ENCODE assay signal across 2 cellular contexts in genomic region chr19:39248806-39249205, GRCh38.
TF ChIP-seq lines count a peak whose summit lies in the region.

Gene IFNL4 (minus strand): TSS chr19:39248856.

TF ChIP-seq in liver, 16 proteins besides CTCF, POLR2A, EP300 and RAD21 (continued from another document):
- TF ChIP-seq YY1 (IDR thresholded peaks at IDR 0.05) (peak; percentile 33), TAF1 (conservative IDR thresholded peaks at IDR 0.05) (no peak), ATF3 (IDR thresholded peaks at IDR 0.05) (no peak), HNF4A (conservative IDR thresholded peaks at IDR 0.05) (peak; percentile 95 to 96), JUND (IDR thresholded peaks at IDR 0.05) (peak in 1 of 2 donors; percentile 14), FOXA2 (IDR thresholded peaks at IDR 0.05) (no peak), REST (IDR thresholded peaks at IDR 0.05) (peak; percentile 36), HNF4G (IDR thresholded peaks at IDR 0.05) (peak; percentile 83), EGR1 (IDR thresholded peaks at IDR 0.05; ENCODE audit: low read depth in 2 of 2) (no peak)
- TF ChIP-seq, protein P1, sequence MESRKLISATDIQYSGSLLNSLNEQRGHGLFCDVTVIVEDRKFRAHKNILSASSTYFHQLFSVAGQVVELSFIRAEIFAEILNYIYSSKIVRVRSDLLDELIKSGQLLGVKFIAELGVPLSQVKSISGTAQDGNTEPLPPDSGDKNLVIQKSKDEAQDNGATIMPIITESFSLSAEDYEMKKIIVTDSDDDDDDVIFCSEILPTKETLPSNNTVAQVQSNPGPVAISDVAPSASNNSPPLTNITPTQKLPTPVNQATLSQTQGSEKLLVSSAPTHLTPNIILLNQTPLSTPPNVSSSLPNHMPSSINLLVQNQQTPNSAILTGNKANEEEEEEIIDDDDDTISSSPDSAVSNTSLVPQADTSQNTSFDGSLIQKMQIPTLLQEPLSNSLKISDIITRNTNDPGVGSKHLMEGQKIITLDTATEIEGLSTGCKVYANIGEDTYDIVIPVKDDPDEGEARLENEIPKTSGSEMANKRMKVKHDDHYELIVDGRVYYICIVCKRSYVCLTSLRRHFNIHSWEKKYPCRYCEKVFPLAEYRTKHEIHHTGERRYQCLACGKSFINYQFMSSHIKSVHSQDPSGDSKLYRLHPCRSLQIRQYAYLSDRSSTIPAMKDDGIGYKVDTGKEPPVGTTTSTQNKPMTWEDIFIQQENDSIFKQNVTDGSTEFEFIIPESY (IDR thresholded peaks at IDR 0.05), result no peak

TF ChIP-seq in HepG2, 621 proteins besides CTCF, POLR2A, EP300 and RAD21 (continued from another document):
- TF ChIP-seq POLR2AphosphoS2 (IDR thresholded peaks at IDR 0.05; ENCODE audit: low read depth, low read length) (no peak), ZSCAN30 (CRISPR knock-in tag; IDR thresholded peaks at IDR 0.05) (no peak), IKZF1 (IDR thresholded peaks at IDR 0.05) (no peak), ZSCAN31 (CRISPR knock-in tag; IDR thresholded peaks at IDR 0.05; ENCODE audit: low read depth) (no peak), ZFP36 (IDR thresholded peaks at IDR 0.05; ENCODE audit: borderline replicate concordance, low read depth, low read length, partially characterized antibody) (no peak), ELF1 (CRISPR knock-in tag; IDR thresholded peaks at IDR 0.05) (no peak), ZNF782 (CRISPR knock-in tag; IDR thresholded peaks at IDR 0.05; ENCODE audit: borderline replicate concordance) (no peak), ZNF616 (CRISPR knock-in tag; IDR thresholded peaks at IDR 0.05; ENCODE audit: low read depth) (no peak)
